ENCODE assay signal across 1 cellular context in the genomic region with DNA sequence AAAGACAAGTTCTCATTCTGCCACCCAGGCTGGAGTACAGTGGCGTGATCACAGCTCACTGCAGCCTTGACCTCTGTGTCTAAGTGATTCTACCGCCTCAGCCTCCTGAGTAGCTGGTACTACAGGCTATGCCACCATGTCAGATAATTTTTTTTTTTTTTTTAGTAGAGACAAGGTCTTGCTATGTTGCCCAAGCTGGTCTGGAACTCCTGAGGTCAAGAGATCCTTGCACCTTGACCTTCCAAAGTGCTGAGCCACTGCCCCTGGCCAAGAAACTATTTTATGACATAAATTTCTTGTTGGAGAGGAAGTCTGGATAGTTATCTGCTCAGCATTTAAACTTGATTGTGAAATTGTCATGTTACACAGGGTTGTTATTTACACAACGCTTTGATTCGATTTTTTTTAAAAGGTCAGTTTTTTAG.
TF ChIP-seq lines count a peak whose summit lies in the region.

No MANE protein-coding gene starts in this region.

TF ChIP-seq in HepG2, 621 proteins besides CTCF, POLR2A, EP300 and RAD21 (continued from another document):
- TF ChIP-seq ZNF572 (CRISPR knock-in tag; IDR thresholded peaks at IDR 0.05) (no peak), BCL6 (CRISPR knock-in tag; IDR thresholded peaks at IDR 0.05) (0 out of 2 replicates have a peak, but pooled peaks have one; percentile 30), MAF1 (CRISPR knock-in tag; IDR thresholded peaks at IDR 0.05; ENCODE audit: borderline replicate concordance) (no peak), ZBTB3 (CRISPR knock-in tag; IDR thresholded peaks at IDR 0.05; ENCODE audit: borderline replicate concordance, low read depth) (no peak), RFX1 (IDR thresholded peaks at IDR 0.05) (no peak), ZNF326 (CRISPR knock-in tag; IDR thresholded peaks at IDR 0.05; ENCODE audit: borderline replicate concordance) (no peak), CEBPB (IDR thresholded peaks at IDR 0.05; ENCODE audit: borderline replicate concordance, low read depth, low read length) (peak; percentile 78), CEBPG (CRISPR knock-in tag; IDR thresholded peaks at IDR 0.05) (0 out of 2 replicates have a peak, but pooled peaks have one; percentile 26), ZNF207 (IDR thresholded peaks at IDR 0.05; ENCODE audit: borderline replicate concordance) (no peak), YEATS2 (CRISPR knock-in tag; IDR thresholded peaks at IDR 0.05; ENCODE audit: borderline replicate concordance) (no peak), NRL (CRISPR knock-in tag; IDR thresholded peaks at IDR 0.05; ENCODE audit: borderline replicate concordance) (no peak), GATAD2A (CRISPR knock-in tag; IDR thresholded peaks at IDR 0.05) (0 out of 2 replicates have a peak, but pooled peaks have one; percentile 24), MED8 (CRISPR knock-in tag; IDR thresholded peaks at IDR 0.05; ENCODE audit: insufficient replicate concordance) (no peak), HDAC2 (CRISPR knock-in tag; IDR thresholded peaks at IDR 0.05) (0 out of 2 replicates have a peak, but pooled peaks have one; percentile 15), ZNF788 (CRISPR knock-in tag; IDR thresholded peaks at IDR 0.05; ENCODE audit: borderline replicate concordance) (no peak), CHCHD3 (CRISPR knock-in tag; IDR thresholded peaks at IDR 0.05) (no peak), XBP1 (CRISPR knock-in tag; IDR thresholded peaks at IDR 0.05) (no peak), ZNF773 (CRISPR knock-in tag; IDR thresholded peaks at IDR 0.05; ENCODE audit: borderline replicate concordance) (no peak), ZNF660 (CRISPR knock-in tag; IDR thresholded peaks at IDR 0.05; ENCODE audit: borderline replicate concordance, low read depth) (no peak), ZNF160 (CRISPR knock-in tag; IDR thresholded peaks at IDR 0.05) (no peak), SP5 (CRISPR knock-in tag; IDR thresholded peaks at IDR 0.05; ENCODE audit: borderline replicate concordance, low read depth) (no peak), KLF11 (CRISPR knock-in tag; IDR thresholded peaks at IDR 0.05) (no peak), ZFX (CRISPR knock-in tag; IDR thresholded peaks at IDR 0.05; ENCODE audit: low read depth) (no peak), CREB1 (IDR thresholded peaks at IDR 0.05) (no peak), CREB1 (CRISPR knock-in tag; IDR thresholded peaks at IDR 0.05) (0 out of 2 replicates have a peak, but pooled peaks have one; percentile 13), HES4 (CRISPR knock-in tag; IDR thresholded peaks at IDR 0.05; ENCODE audit: borderline replicate concordance) (no peak), ASH2L (IDR thresholded peaks at IDR 0.05; ENCODE audit: insufficient read length, low read depth, low read length) (no peak), PTBP1 (IDR thresholded peaks at IDR 0.05; ENCODE audit: low read depth, low read length, poor library complexity, severe bottlenecking) (no peak), ZNF496 (CRISPR knock-in tag; IDR thresholded peaks at IDR 0.05; ENCODE audit: insufficient replicate concordance) (no peak), NR2F6 (IDR thresholded peaks at IDR 0.05) (peak; percentile 66), NR2F6 (CRISPR knock-in tag; IDR thresholded peaks at IDR 0.05) (no peak; the same call in 1 of the 2 replicates), ZBTB38 (CRISPR knock-in tag; IDR thresholded peaks at IDR 0.05) (no peak), HNF4A (CRISPR knock-in tag; IDR thresholded peaks at IDR 0.05) (peak; percentile 56), FOXA3 (CRISPR knock-in tag; IDR thresholded peaks at IDR 0.05) (peak; percentile 57; the same call in 1 of the 2 replicates), CBFB (CRISPR knock-in tag; IDR thresholded peaks at IDR 0.05) (no peak), ZNF616 (CRISPR knock-in tag; IDR thresholded peaks at IDR 0.05; ENCODE audit: low read depth) (no peak), SALL2 (CRISPR knock-in tag; IDR thresholded peaks at IDR 0.05) (no peak), MAZ (IDR thresholded peaks at IDR 0.05; ENCODE audit: borderline replicate concordance, low read depth, low read length) (no peak), MAZ (CRISPR knock-in tag; IDR thresholded peaks at IDR 0.05; ENCODE audit: low read depth) (no peak)
- TF ChIP-seq, protein P1, sequence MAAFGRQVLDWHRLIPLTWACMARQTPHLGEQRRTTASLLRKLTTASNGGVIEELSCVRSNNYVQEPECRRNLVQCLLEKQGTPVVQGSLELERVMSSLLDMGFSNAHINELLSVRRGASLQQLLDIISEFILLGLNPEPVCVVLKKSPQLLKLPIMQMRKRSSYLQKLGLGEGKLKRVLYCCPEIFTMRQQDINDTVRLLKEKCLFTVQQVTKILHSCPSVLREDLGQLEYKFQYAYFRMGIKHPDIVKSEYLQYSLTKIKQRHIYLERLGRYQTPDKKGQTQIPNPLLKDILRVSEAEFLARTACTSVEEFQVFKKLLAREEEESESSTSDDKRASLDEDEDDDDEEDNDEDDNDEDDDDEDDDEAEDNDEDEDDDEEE (CRISPR knock-in tag; IDR thresholded peaks at IDR 0.05), result no peak
- TF ChIP-seq, protein P2, sequence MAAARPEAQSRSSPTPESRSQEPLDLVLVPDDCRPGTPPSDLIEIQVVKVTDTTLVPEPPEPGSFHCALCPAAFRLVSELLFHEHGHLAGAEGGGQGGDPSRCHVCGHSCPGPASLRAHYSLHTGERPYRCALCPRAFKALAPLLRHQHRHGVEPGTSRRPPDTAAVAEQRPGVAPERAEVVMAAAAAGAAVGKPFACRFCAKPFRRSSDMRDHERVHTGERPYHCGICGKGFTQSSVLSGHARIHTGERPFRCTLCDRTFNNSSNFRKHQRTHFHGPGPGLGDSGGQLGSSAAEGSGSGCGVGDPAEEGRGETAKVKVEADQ (CRISPR knock-in tag; IDR thresholded peaks at IDR 0.05; ENCODE audit: borderline replicate concordance), result no peak
- TF ChIP-seq, protein P3, sequence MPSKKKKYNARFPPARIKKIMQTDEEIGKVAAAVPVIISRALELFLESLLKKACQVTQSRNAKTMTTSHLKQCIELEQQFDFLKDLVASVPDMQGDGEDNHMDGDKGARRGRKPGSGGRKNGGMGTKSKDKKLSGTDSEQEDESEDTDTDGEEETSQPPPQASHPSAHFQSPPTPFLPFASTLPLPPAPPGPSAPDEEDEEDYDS (CRISPR knock-in tag; IDR thresholded peaks at IDR 0.05), result no peak
- TF ChIP-seq, protein P4, sequence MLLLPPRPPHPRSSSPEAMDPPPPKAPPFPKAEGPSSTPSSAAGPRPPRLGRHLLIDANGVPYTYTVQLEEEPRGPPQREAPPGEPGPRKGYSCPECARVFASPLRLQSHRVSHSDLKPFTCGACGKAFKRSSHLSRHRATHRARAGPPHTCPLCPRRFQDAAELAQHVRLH (CRISPR knock-in tag; IDR thresholded peaks at IDR 0.05; ENCODE audit: borderline replicate concordance, low read depth), result no peak
- TF ChIP-seq, protein P5, sequence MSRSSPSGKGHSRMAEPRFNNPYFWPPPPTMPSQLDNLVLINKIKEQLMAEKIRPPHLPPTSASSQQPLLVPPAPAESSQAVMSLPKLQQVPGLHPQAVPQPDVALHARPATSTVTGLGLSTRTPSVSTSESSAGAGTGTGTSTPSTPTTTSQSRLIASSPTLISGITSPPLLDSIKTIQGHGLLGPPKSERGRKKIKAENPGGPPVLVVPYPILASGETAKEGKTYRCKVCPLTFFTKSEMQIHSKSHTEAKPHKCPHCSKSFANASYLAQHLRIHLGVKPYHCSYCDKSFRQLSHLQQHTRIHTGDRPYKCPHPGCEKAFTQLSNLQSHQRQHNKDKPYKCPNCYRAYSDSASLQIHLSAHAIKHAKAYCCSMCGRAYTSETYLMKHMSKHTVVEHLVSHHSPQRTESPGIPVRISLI (CRISPR knock-in tag; IDR thresholded peaks at IDR 0.05; ENCODE audit: borderline replicate concordance), result peak; percentile 70; the same call in 1 of the 2 replicates
- TF ChIP-seq, protein P6, sequence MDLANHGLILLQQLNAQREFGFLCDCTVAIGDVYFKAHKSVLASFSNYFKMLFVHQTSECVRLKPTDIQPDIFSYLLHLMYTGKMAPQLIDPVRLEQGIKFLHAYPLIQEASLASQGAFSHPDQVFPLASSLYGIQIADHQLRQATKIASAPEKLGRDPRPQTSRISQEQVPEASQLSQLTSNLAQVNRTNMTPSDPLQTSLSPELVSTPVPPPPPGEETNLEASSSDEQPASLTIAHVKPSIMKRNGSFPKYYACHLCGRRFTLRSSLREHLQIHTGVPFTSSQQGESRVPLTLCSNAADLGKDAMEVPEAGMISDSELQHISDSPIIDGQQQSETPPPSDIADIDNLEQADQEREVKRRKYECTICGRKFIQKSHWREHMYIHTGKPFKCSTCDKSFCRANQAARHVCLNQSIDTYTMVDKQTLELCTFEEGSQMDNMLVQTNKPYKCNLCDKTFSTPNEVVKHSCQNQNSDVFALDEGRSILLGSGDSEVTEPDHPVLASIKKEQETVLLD (CRISPR knock-in tag; IDR thresholded peaks at IDR 0.05; ENCODE audit: low read depth), result no peak
- TF ChIP-seq, protein P7, sequence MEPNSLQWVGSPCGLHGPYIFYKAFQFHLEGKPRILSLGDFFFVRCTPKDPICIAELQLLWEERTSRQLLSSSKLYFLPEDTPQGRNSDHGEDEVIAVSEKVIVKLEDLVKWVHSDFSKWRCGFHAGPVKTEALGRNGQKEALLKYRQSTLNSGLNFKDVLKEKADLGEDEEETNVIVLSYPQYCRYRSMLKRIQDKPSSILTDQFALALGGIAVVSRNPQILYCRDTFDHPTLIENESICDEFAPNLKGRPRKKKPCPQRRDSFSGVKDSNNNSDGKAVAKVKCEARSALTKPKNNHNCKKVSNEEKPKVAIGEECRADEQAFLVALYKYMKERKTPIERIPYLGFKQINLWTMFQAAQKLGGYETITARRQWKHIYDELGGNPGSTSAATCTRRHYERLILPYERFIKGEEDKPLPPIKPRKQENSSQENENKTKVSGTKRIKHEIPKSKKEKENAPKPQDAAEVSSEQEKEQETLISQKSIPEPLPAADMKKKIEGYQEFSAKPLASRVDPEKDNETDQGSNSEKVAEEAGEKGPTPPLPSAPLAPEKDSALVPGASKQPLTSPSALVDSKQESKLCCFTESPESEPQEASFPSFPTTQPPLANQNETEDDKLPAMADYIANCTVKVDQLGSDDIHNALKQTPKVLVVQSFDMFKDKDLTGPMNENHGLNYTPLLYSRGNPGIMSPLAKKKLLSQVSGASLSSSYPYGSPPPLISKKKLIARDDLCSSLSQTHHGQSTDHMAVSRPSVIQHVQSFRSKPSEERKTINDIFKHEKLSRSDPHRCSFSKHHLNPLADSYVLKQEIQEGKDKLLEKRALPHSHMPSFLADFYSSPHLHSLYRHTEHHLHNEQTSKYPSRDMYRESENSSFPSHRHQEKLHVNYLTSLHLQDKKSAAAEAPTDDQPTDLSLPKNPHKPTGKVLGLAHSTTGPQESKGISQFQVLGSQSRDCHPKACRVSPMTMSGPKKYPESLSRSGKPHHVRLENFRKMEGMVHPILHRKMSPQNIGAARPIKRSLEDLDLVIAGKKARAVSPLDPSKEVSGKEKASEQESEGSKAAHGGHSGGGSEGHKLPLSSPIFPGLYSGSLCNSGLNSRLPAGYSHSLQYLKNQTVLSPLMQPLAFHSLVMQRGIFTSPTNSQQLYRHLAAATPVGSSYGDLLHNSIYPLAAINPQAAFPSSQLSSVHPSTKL (CRISPR knock-in tag; IDR thresholded peaks at IDR 0.05), result peak; percentile 34; the same call in 1 of the 2 replicates
- TF ChIP-seq, protein P8, sequence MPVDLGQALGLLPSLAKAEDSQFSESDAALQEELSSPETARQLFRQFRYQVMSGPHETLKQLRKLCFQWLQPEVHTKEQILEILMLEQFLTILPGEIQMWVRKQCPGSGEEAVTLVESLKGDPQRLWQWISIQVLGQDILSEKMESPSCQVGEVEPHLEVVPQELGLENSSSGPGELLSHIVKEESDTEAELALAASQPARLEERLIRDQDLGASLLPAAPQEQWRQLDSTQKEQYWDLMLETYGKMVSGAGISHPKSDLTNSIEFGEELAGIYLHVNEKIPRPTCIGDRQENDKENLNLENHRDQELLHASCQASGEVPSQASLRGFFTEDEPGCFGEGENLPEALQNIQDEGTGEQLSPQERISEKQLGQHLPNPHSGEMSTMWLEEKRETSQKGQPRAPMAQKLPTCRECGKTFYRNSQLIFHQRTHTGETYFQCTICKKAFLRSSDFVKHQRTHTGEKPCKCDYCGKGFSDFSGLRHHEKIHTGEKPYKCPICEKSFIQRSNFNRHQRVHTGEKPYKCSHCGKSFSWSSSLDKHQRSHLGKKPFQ (CRISPR knock-in tag; IDR thresholded peaks at IDR 0.05; ENCODE audit: insufficient replicate concordance), result no peak
- TF ChIP-seq, protein P9, sequence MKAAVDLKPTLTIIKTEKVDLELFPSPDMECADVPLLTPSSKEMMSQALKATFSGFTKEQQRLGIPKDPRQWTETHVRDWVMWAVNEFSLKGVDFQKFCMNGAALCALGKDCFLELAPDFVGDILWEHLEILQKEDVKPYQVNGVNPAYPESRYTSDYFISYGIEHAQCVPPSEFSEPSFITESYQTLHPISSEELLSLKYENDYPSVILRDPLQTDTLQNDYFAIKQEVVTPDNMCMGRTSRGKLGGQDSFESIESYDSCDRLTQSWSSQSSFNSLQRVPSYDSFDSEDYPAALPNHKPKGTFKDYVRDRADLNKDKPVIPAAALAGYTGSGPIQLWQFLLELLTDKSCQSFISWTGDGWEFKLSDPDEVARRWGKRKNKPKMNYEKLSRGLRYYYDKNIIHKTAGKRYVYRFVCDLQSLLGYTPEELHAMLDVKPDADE (CRISPR knock-in tag; IDR thresholded peaks at IDR 0.05), result no peak
- TF ChIP-seq, protein P10, sequence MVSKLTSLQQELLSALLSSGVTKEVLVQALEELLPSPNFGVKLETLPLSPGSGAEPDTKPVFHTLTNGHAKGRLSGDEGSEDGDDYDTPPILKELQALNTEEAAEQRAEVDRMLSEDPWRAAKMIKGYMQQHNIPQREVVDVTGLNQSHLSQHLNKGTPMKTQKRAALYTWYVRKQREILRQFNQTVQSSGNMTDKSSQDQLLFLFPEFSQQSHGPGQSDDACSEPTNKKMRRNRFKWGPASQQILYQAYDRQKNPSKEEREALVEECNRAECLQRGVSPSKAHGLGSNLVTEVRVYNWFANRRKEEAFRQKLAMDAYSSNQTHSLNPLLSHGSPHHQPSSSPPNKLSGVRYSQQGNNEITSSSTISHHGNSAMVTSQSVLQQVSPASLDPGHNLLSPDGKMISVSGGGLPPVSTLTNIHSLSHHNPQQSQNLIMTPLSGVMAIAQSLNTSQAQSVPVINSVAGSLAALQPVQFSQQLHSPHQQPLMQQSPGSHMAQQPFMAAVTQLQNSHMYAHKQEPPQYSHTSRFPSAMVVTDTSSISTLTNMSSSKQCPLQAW (CRISPR knock-in tag; IDR thresholded peaks at IDR 0.05), result peak; percentile 52; the same call in 1 of the 2 replicates
- TF ChIP-seq, protein P11, sequence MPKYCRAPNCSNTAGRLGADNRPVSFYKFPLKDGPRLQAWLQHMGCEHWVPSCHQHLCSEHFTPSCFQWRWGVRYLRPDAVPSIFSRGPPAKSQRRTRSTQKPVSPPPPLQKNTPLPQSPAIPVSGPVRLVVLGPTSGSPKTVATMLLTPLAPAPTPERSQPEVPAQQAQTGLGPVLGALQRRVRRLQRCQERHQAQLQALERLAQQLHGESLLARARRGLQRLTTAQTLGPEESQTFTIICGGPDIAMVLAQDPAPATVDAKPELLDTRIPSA (CRISPR knock-in tag; IDR thresholded peaks at IDR 0.05; ENCODE audit: borderline replicate concordance), result no peak
